Comparison of ENCODE assay signal across 1 cellular context in the genomic region with DNA sequence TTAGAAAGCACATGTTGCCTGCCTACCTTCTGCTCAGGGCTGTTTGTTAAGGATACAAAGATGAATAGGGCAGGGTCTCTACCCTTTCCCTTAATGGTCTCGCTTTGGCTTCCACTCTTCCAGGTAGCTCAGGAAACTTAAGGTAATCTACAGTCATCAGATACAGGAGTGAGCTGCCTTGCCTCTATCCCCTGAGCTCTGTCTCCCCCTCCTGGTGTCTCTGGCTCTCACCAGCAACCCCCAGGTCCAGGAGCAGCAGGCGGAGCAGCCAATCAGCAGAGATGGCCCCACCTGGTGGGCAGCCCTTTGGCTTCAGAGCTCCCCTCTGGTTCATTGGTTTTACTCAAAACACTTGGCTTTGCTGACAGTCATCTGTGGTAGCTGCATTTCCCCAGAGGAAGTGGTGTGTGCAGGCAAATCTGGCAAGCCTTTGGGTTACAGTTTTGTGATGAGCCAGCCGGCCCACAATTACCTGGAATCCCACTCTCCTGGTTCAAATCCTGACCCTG.
TF ChIP-seq lines count a peak whose summit lies in the region.

No MANE protein-coding gene starts in this region.

TF ChIP-seq in HepG2, 621 proteins besides CTCF, POLR2A, EP300 and RAD21 (continues in another document):
- TF ChIP-seq ZNF350 (CRISPR knock-in tag; IDR thresholded peaks at IDR 0.05; ENCODE audit: borderline replicate concordance, low read depth) (peak; percentile 74), PLRG1 (conservative IDR thresholded peaks at IDR 0.05) (no peak), ZNF724P (CRISPR knock-in tag; IDR thresholded peaks at IDR 0.05; ENCODE audit: borderline replicate concordance) (no peak), ZNF572 (CRISPR knock-in tag; IDR thresholded peaks at IDR 0.05) (0 out of 2 replicates have a peak, but pooled peaks have one; percentile 62), FOXO1 (CRISPR knock-in tag; IDR thresholded peaks at IDR 0.05) (peak; percentile 36; the same call in 1 of the 2 replicates), SP2 (CRISPR knock-in tag; IDR thresholded peaks at IDR 0.05) (peak; percentile 76), XRCC5 (optimal IDR thresholded peaks at IDR 0.05; ENCODE audit: low read length) (peak; percentile 84), SP5 (CRISPR knock-in tag; IDR thresholded peaks at IDR 0.05; ENCODE audit: borderline replicate concordance, low read depth) (peak; percentile 29; the same call in 1 of the 2 replicates), ZNF468 (CRISPR knock-in tag; IDR thresholded peaks at IDR 0.05) (no peak), ZNF12 (CRISPR knock-in tag; IDR thresholded peaks at IDR 0.05) (no peak), ZNF672 (CRISPR knock-in tag; IDR thresholded peaks at IDR 0.05) (no peak), KDM2A (CRISPR knock-in tag; IDR thresholded peaks at IDR 0.05; ENCODE audit: borderline replicate concordance, low read depth) (0 out of 2 replicates have a peak, but pooled peaks have one; percentile 61), GATAD1 (CRISPR knock-in tag; IDR thresholded peaks at IDR 0.05) (peak; percentile 40; the same call in 1 of the 2 replicates), EEA1 (CRISPR knock-in tag; IDR thresholded peaks at IDR 0.05; ENCODE audit: borderline replicate concordance) (no peak), FOXA3 (CRISPR knock-in tag; IDR thresholded peaks at IDR 0.05) (peak; percentile 40; the same call in 1 of the 2 replicates), CHCHD3 (CRISPR knock-in tag; IDR thresholded peaks at IDR 0.05) (no peak), SALL1 (CRISPR knock-in tag; IDR thresholded peaks at IDR 0.05) (peak; percentile 59), CEBPG (CRISPR knock-in tag; IDR thresholded peaks at IDR 0.05) (peak; percentile 40; the same call in 1 of the 2 replicates), MAZ (IDR thresholded peaks at IDR 0.05; ENCODE audit: borderline replicate concordance, low read depth, low read length) (peak; percentile 50; the same call in 1 of the 2 replicates), MAZ (CRISPR knock-in tag; IDR thresholded peaks at IDR 0.05; ENCODE audit: low read depth) (no peak), ZSCAN25 (CRISPR knock-in tag; IDR thresholded peaks at IDR 0.05) (no peak), KMT2A (CRISPR knock-in tag; IDR thresholded peaks at IDR 0.05) (no peak), MTA1 (CRISPR knock-in tag; IDR thresholded peaks at IDR 0.05; ENCODE audit: borderline replicate concordance) (no peak), KAT8 (CRISPR knock-in tag; IDR thresholded peaks at IDR 0.05) (0 out of 2 replicates have a peak, but pooled peaks have one; percentile 16), YEATS2 (CRISPR knock-in tag; IDR thresholded peaks at IDR 0.05; ENCODE audit: borderline replicate concordance) (peak; percentile 39; the same call in 1 of the 2 replicates)
- TF ChIP-seq, protein P1, sequence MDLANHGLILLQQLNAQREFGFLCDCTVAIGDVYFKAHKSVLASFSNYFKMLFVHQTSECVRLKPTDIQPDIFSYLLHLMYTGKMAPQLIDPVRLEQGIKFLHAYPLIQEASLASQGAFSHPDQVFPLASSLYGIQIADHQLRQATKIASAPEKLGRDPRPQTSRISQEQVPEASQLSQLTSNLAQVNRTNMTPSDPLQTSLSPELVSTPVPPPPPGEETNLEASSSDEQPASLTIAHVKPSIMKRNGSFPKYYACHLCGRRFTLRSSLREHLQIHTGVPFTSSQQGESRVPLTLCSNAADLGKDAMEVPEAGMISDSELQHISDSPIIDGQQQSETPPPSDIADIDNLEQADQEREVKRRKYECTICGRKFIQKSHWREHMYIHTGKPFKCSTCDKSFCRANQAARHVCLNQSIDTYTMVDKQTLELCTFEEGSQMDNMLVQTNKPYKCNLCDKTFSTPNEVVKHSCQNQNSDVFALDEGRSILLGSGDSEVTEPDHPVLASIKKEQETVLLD (CRISPR knock-in tag; IDR thresholded peaks at IDR 0.05; ENCODE audit: low read depth), result no peak
- TF ChIP-seq, protein P2, sequence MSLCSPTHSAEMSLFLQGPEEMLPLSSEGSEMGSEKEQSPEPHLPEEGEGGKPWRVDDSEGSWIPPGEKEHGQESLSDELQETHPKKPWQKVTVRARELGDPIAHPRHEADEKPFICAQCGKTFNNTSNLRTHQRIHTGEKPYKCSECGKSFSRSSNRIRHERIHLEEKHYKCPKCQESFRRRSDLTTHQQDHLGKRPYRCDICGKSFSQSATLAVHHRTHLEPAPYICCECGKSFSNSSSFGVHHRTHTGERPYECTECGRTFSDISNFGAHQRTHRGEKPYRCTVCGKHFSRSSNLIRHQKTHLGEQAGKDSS (CRISPR knock-in tag; IDR thresholded peaks at IDR 0.05; ENCODE audit: borderline replicate concordance, low read depth), result no peak
- TF ChIP-seq, protein P3, sequence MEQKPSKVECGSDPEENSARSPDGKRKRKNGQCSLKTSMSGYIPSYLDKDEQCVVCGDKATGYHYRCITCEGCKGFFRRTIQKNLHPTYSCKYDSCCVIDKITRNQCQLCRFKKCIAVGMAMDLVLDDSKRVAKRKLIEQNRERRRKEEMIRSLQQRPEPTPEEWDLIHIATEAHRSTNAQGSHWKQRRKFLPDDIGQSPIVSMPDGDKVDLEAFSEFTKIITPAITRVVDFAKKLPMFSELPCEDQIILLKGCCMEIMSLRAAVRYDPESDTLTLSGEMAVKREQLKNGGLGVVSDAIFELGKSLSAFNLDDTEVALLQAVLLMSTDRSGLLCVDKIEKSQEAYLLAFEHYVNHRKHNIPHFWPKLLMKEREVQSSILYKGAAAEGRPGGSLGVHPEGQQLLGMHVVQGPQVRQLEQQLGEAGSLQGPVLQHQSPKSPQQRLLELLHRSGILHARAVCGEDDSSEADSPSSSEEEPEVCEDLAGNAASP (CRISPR knock-in tag; IDR thresholded peaks at IDR 0.05; ENCODE audit: borderline replicate concordance), result peak; percentile 53; the same call in 1 of the 2 replicates
- TF ChIP-seq, protein P4, sequence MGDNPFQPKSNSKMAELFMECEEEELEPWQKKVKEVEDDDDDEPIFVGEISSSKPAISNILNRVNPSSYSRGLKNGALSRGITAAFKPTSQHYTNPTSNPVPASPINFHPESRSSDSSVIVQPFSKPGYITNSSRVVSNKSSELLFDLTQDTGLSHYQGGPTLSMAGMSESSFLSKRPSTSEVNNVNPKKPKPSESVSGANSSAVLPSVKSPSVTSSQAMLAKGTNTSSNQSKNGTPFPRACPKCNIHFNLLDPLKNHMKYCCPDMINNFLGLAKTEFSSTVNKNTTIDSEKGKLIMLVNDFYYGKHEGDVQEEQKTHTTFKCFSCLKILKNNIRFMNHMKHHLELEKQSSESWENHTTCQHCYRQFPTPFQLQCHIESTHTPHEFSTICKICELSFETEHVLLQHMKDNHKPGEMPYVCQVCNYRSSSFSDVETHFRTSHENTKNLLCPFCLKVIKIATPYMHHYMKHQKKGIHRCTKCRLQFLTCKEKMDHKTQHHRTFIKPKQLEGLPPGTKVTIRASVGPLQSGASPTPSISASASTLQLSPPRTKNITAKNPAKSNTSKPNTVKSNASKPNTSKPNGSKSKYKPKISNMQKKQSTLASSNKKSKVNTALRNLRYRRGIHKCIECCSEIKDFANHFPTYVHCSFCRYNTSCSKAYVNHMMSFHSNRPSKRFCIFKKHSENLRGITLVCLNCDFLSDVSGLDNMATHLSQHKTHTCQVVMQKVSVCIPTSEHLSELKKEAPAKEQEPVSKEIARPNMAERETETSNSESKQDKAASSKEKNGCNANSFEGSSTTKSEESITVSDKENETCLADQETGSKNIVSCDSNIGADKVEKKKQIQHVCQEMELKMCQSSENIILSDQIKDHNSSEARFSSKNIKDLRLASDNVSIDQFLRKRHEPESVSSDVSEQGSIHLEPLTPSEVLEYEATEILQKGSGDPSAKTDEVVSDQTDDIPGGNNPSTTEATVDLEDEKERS (CRISPR knock-in tag; IDR thresholded peaks at IDR 0.05), result no peak
- TF ChIP-seq, protein P5, sequence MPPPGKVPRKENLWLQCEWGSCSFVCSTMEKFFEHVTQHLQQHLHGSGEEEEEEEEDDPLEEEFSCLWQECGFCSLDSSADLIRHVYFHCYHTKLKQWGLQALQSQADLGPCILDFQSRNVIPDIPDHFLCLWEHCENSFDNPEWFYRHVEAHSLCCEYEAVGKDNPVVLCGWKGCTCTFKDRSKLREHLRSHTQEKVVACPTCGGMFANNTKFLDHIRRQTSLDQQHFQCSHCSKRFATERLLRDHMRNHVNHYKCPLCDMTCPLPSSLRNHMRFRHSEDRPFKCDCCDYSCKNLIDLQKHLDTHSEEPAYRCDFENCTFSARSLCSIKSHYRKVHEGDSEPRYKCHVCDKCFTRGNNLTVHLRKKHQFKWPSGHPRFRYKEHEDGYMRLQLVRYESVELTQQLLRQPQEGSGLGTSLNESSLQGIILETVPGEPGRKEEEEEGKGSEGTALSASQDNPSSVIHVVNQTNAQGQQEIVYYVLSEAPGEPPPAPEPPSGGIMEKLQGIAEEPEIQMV (CRISPR knock-in tag; IDR thresholded peaks at IDR 0.05; ENCODE audit: low read depth), result no peak
- TF ChIP-seq, protein P6, sequence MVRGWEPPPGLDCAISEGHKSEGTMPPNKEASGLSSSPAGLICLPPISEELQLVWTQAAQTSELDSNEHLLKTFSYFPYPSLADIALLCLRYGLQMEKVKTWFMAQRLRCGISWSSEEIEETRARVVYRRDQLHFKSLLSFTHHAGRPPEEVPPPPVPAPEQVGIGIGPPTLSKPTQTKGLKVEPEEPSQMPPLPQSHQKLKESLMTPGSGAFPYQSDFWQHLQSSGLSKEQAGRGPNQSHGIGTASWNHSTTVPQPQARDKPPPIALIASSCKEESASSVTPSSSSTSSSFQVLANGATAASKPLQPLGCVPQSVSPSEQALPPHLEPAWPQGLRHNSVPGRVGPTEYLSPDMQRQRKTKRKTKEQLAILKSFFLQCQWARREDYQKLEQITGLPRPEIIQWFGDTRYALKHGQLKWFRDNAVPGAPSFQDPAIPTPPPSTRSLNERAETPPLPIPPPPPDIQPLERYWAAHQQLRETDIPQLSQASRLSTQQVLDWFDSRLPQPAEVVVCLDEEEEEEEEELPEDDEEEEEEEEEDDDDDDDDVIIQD (CRISPR knock-in tag; IDR thresholded peaks at IDR 0.05; ENCODE audit: low read depth), result 0 out of 2 replicates have a peak, but pooled peaks have one; percentile 46
- TF ChIP-seq, protein P7, sequence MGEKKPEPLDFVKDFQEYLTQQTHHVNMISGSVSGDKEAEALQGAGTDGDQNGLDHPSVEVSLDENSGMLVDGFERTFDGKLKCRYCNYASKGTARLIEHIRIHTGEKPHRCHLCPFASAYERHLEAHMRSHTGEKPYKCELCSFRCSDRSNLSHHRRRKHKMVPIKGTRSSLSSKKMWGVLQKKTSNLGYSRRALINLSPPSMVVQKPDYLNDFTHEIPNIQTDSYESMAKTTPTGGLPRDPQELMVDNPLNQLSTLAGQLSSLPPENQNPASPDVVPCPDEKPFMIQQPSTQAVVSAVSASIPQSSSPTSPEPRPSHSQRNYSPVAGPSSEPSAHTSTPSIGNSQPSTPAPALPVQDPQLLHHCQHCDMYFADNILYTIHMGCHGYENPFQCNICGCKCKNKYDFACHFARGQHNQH (CRISPR knock-in tag; IDR thresholded peaks at IDR 0.05), result peak; percentile 49; the same call in 1 of the 2 replicates
- TF ChIP-seq, protein P8, sequence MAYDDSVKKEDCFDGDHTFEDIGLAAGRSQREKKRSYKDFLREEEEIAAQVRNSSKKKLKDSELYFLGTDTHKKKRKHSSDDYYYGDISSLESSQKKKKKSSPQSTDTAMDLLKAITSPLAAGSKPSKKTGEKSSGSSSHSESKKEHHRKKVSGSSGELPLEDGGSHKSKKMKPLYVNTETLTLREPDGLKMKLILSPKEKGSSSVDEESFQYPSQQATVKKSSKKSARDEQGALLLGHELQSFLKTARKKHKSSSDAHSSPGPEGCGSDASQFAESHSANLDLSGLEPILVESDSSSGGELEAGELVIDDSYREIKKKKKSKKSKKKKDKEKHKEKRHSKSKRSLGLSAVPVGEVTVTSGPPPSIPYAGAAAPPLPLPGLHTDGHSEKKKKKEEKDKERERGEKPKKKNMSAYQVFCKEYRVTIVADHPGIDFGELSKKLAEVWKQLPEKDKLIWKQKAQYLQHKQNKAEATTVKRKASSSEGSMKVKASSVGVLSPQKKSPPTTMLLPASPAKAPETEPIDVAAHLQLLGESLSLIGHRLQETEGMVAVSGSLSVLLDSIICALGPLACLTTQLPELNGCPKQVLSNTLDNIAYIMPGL (CRISPR knock-in tag; IDR thresholded peaks at IDR 0.05; ENCODE audit: borderline replicate concordance in 1 of 2, low read depth in 1 of 2), result peak; percentile 50 to 84; a peak in 2 of 4 replicates
- TF ChIP-seq, protein P9, sequence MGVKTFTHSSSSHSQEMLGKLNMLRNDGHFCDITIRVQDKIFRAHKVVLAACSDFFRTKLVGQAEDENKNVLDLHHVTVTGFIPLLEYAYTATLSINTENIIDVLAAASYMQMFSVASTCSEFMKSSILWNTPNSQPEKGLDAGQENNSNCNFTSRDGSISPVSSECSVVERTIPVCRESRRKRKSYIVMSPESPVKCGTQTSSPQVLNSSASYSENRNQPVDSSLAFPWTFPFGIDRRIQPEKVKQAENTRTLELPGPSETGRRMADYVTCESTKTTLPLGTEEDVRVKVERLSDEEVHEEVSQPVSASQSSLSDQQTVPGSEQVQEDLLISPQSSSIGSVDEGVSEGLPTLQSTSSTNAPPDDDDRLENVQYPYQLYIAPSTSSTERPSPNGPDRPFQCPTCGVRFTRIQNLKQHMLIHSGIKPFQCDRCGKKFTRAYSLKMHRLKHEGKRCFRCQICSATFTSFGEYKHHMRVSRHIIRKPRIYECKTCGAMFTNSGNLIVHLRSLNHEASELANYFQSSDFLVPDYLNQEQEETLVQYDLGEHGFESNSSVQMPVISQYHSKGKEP (CRISPR knock-in tag; IDR thresholded peaks at IDR 0.05), result no peak
- TF ChIP-seq, protein P10, sequence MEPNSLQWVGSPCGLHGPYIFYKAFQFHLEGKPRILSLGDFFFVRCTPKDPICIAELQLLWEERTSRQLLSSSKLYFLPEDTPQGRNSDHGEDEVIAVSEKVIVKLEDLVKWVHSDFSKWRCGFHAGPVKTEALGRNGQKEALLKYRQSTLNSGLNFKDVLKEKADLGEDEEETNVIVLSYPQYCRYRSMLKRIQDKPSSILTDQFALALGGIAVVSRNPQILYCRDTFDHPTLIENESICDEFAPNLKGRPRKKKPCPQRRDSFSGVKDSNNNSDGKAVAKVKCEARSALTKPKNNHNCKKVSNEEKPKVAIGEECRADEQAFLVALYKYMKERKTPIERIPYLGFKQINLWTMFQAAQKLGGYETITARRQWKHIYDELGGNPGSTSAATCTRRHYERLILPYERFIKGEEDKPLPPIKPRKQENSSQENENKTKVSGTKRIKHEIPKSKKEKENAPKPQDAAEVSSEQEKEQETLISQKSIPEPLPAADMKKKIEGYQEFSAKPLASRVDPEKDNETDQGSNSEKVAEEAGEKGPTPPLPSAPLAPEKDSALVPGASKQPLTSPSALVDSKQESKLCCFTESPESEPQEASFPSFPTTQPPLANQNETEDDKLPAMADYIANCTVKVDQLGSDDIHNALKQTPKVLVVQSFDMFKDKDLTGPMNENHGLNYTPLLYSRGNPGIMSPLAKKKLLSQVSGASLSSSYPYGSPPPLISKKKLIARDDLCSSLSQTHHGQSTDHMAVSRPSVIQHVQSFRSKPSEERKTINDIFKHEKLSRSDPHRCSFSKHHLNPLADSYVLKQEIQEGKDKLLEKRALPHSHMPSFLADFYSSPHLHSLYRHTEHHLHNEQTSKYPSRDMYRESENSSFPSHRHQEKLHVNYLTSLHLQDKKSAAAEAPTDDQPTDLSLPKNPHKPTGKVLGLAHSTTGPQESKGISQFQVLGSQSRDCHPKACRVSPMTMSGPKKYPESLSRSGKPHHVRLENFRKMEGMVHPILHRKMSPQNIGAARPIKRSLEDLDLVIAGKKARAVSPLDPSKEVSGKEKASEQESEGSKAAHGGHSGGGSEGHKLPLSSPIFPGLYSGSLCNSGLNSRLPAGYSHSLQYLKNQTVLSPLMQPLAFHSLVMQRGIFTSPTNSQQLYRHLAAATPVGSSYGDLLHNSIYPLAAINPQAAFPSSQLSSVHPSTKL (CRISPR knock-in tag; IDR thresholded peaks at IDR 0.05), result peak; percentile 57
- TF ChIP-seq, protein P11, sequence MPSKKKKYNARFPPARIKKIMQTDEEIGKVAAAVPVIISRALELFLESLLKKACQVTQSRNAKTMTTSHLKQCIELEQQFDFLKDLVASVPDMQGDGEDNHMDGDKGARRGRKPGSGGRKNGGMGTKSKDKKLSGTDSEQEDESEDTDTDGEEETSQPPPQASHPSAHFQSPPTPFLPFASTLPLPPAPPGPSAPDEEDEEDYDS (CRISPR knock-in tag; IDR thresholded peaks at IDR 0.05), result 0 out of 2 replicates have a peak, but pooled peaks have one; percentile 37
